ENCODE assay signal across 10 cellular contexts in genomic region chr2:152740743-152741328, GRCh38. TPM values are rescaled to one million over a fixed set of nuclear protein-coding genes. Genes with fewer than 3 reads are reported as not detected.
DNase-seq lines count a peak whose midpoint lies in the region; ATAC-seq and TF ChIP-seq lines count a peak whose summit lies in the region.
"Had no signal": no experiment of that assay in that cellular context is flagged by ENCODE, and none has a peak within 500 bp of the region (broad histone marks: within the 10 kb centered on the region; RNA-seq: fewer than 3 reads in every experiment).

No MANE protein-coding gene starts in this region.

- DNase-seq in NCI-H2107 treated with DMSO at 0.1 percent for 48 hours (lab: John Stamatoyannopoulos, UW; ENCODE audit: unreplicated experiment) (peak; percentile 55), NCI-H2107 (lab: John Stamatoyannopoulos, UW) (no peak), HT-29 (ENCODE audit: low spot score) (peak; percentile 66), OCI-LY7 (ENCODE audit: low spot score) (peak; percentile 70)
- DNase-seq in effector memory CD8-positive, alpha-beta T cell = no peak

- H3K9me3 Mint-ChIP-seq in effector memory CD8-positive, alpha-beta T cell = no peaks in the 10 kb centered on the region
- peaks cover 6% of the 10 kb centered on the region for H3K9me3 Mint-ChIP-seq in nephron
- no peaks in the 10 kb centered on the region for H3K9me3 Mint-ChIP-seq in activated T-helper 17 cell treated with anti-CD3 and anti-CD28 coated beads, Interleukin-2, amount 50 U/mL, for 72 hours

- no peak overlapping the region for H3K4me2 ChIP-seq in OCI-LY7 (ENCODE audit: low read length)
- H3K4me2 ChIP-seq: BLaER1 treated with 17β-estradiol and CSF1 and Interleukin-3, amounts not matched to agents 10 nM and 100 nM had no signal

- 0 out of 2 replicates have a peak, but pooled peaks cover 4% of the 10 kb centered on the region for H4K20me1 ChIP-seq in OCI-LY7 (ENCODE audit: insufficient read depth, low read length)

- TF ChIP-seq CTCF in OCI-LY7 (conservative IDR thresholded peaks at IDR 0.05; ENCODE audit: low read length) (peak; percentile 96), nephron (IDR thresholded peaks at IDR 0.05; ENCODE audit: unreplicated experiment in 3 of 3) (peak; percentile 65 to 91 (median 73))

- no peak overlapping the region for H2AFZ ChIP-seq in OCI-LY7 (ENCODE audit: low read length)

- CTCF ChIA-PET in OCI-LY7 (lab: Charles Lee; ENCODE audit: unreplicated experiment) = no interaction called here

- H3K27ac Mint-ChIP-seq in effector memory CD8-positive, alpha-beta T cell = no peak overlapping the region
- no peak overlapping the region for H3K27ac Mint-ChIP-seq in nephron
- no peak overlapping the region for H3K27ac Mint-ChIP-seq in activated T-helper 17 cell treated with anti-CD3 and anti-CD28 coated beads, Interleukin-2, amount 50 U/mL, for 72 hours
- H3K27ac Mint-ChIP-seq: dendritic cell treated with granulocyte-macrophage colony-stimulating factor and Interleukin-4, amounts not matched to agents 40 ng/mL and 50 ng/mL, for 4 days had no signal

- POLR2A ChIA-PET in OCI-LY7 (lab: Charles Lee) = no interaction called here

- H3K4me3 ChIP-seq in OCI-LY7 (ENCODE audit: low read depth, low read length, poor library complexity, severe bottlenecking) = no peak overlapping the region
- H3K4me3 ChIP-seq: BLaER1 treated with 17β-estradiol and CSF1 and Interleukin-3, amounts not matched to agents 10 nM and 100 nM had no signal

- no peaks in the 10 kb centered on the region for H3K9me2 ChIP-seq in OCI-LY7 (ENCODE audit: insufficient read depth, low read length)

- peak; percentile 91 for ATAC-seq in GM21528 (IDR thresholded peaks at IDR 0.05; ENCODE audit: low FRiP score, unreplicated experiment)
- ATAC-seq in effector memory CD8-positive, alpha-beta T cell (replicated peaks) = peak; percentile 89
- no peak for ATAC-seq in activated T-helper 17 cell treated with anti-CD3 and anti-CD28 coated beads, Interleukin-2, amount 50 U/mL, for 72 hours (replicated peaks)

- no peaks in the 10 kb centered on the region for H3K4me1 ChIP-seq in OCI-LY7 (ENCODE audit: insufficient read depth, low read length, poor library complexity, severe bottlenecking)
- H3K4me1 ChIP-seq: BLaER1 treated with 17β-estradiol and CSF1 and Interleukin-3, amounts not matched to agents 10 nM and 100 nM had no signal

- intact Hi-C loops in OCI-LY7 (cut with micrococcal nuclease; ENCODE audit: unreplicated experiment) = no loop called here

- peaks cover 2 to 3% of the 10 kb centered on the region in 2 donors for H3K4me1 Mint-ChIP-seq in effector memory CD8-positive, alpha-beta T cell (ENCODE audit: low read depth in 2 of 2)
- no peaks in the 10 kb centered on the region for H3K4me1 Mint-ChIP-seq in nephron
- no peaks in the 10 kb centered on the region for H3K4me1 Mint-ChIP-seq in activated T-helper 17 cell treated with anti-CD3 and anti-CD28 coated beads, Interleukin-2, amount 50 U/mL, for 72 hours

- no peak overlapping the region for H3K27ac ChIP-seq in OCI-LY7 (ENCODE audit: low read depth, low read length, poor library complexity, severe bottlenecking)
- H3K27ac ChIP-seq: BLaER1 treated with 17β-estradiol and CSF1 and Interleukin-3, amounts not matched to agents 10 nM and 100 nM had no signal

- H3K9me3 ChIP-seq in OCI-LY7 (ENCODE audit: low read length) = peaks cover 12% of the 10 kb centered on the region; the same call in 1 of the 2 replicates

- BruUV-seq in OCI-LY7 (replicated peaks; lab: Mats Ljungman, UMichigan) = no TSS peak

- H3K36me3 ChIP-seq in OCI-LY7 (ENCODE audit: insufficient read depth, low read length) = peaks cover 93% of the 10 kb centered on the region

- no peaks in the 10 kb centered on the region for H3K27me3 Mint-ChIP-seq in effector memory CD8-positive, alpha-beta T cell
- no peaks in the 10 kb centered on the region for H3K27me3 Mint-ChIP-seq in nephron (ENCODE audit: low read depth)
- no peaks in the 10 kb centered on the region for H3K27me3 Mint-ChIP-seq in activated T-helper 17 cell treated with anti-CD3 and anti-CD28 coated beads, Interleukin-2, amount 50 U/mL, for 72 hours
- H3K27me3 Mint-ChIP-seq: dendritic cell treated with granulocyte-macrophage colony-stimulating factor and Interleukin-4, amounts not matched to agents 40 ng/mL and 50 ng/mL, for 4 days had no signal

- H3K4me3 Mint-ChIP-seq in effector memory CD8-positive, alpha-beta T cell = no peak overlapping the region
- H3K4me3 Mint-ChIP-seq in nephron = no peak overlapping the region
- no peak overlapping the region for H3K4me3 Mint-ChIP-seq in activated T-helper 17 cell treated with anti-CD3 and anti-CD28 coated beads, Interleukin-2, amount 50 U/mL, for 72 hours
- H3K4me3 Mint-ChIP-seq: dendritic cell treated with granulocyte-macrophage colony-stimulating factor and Interleukin-4, amounts not matched to agents 40 ng/mL and 50 ng/mL, for 4 days had no signal

- peaks cover 51% of the 10 kb centered on the region; the same call in 1 of the 2 replicates for H3K79me2 ChIP-seq in OCI-LY7 (ENCODE audit: insufficient read depth, low read depth, low read length)

- peaks cover 13% of the 10 kb centered on the region for H3K36me3 Mint-ChIP-seq in effector memory CD8-positive, alpha-beta T cell (ENCODE audit: insufficient read depth)
- peaks cover 61% of the 10 kb centered on the region for H3K36me3 Mint-ChIP-seq in nephron (ENCODE audit: low read depth)
- peaks cover 42% of the 10 kb centered on the region for H3K36me3 Mint-ChIP-seq in activated T-helper 17 cell treated with anti-CD3 and anti-CD28 coated beads, Interleukin-2, amount 50 U/mL, for 72 hours (ENCODE audit: low read depth)

RNA-seq across cellular contexts. Expression of gene ARL6IP6, which starts 22.4 kb away (rescaled TPM):
- 15.7 and 16.7 TPM in 2 replicates for total RNA-seq in HT-29 (2014; rRNA removed; shearing (Covaris generic))
- 34.6 and 38.3 TPM in 2 replicates for total RNA-seq in OCI-LY7 (2014; rRNA removed; shearing (Covaris generic))
- total RNA-seq in OCI-LY7 (2022) = 58.3 and 61.8 TPM in 2 replicates
- total RNA-seq in activated T-helper 17 cell treated with anti-CD3 and anti-CD28 coated beads, Interleukin-2, amount 50 U/mL, for 72 hours = 10 to 100 TPM; 18.9 to 37.4 TPM

RNA-seq across cellular contexts. Expression of gene PRPF40A, which starts 23.6 kb away (rescaled TPM):
- 114 and 129 TPM in 2 replicates for total RNA-seq in HT-29 (2014; rRNA removed; shearing (Covaris generic))
- 156 and 198 TPM in 2 replicates for total RNA-seq in OCI-LY7 (2014; rRNA removed; shearing (Covaris generic))
- total RNA-seq in OCI-LY7 (2022) = 175 and 177 TPM in 2 replicates
- 100 to 1,000 TPM in 1 of 2 donors, 10 to 100 TPM in 1; 93.7 to 175 TPM for total RNA-seq in activated T-helper 17 cell treated with anti-CD3 and anti-CD28 coated beads, Interleukin-2, amount 50 U/mL, for 72 hours

Comparison
In these comparisons a context has a peak if more than half of its experiments do, and no peak if none do; other contexts are left out.
1. DNase-seq: peak in NCI-H2107 treated with DMSO at 0.1 percent for 48 hours (single experiment), HT-29 (single experiment) and OCI-LY7 (single experiment); none in NCI-H2107 (single experiment) and effector memory CD8-positive, alpha-beta T cell (0 of 3).